In the genomic region with DNA sequence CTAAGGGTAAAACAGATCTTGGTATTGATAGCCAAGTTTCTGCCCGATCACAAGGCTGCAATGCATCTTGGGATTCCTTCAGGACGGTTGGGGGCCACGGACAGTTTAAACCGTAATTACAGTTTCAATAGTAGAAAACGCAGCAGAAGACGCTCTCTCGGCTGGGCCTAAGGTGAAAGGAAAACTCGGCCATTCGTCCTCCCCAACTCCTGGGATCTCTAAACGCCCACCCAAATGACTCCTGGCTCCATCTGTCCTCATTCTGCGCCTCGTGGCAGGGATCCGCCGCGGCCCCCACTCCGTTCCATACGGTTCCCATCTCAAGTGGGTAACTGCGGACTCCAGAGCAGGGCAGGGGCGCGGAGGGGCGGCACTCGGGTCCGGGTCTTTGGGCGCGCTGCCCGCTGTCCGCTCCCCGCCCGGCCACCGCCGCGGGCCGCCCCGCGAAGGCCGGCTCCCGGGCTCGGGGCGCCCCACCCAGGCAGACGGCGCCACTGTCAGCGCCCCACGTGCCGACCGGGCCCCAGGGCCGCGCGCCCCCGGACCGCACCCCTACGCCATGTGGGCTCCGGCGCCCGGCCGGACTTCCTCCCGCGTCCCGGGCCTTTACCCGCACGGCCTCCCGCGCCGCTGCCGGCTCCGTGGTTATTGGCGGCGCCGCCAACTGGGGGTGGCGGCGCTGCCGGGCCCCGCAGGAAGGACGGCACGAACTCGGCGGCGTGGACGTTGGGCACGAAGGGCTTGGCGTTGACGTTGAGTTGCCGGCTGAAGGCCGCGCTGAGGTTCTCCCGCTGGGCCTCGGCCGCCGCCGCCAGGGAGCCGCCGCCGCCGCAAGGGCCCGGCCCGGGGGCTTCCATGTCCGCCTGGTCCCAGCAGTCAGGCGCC, we compare ENCODE assay signal across 1 cellular context.
A peak's percentile ranks its signal among the peaks of the same experiment; 100 is the strongest.
TF ChIP-seq lines count a peak whose summit lies in the region.

No MANE protein-coding gene starts in this region.

TF ChIP-seq in HEK293, 187 proteins besides CTCF, POLR2A, EP300 and RAD21 (continued from another document):
- TF ChIP-seq ZNF692 (tag by site-specific recombination; IDR thresholded peaks at IDR 0.05) (peak; percentile 48; the same call in 1 of the 2 replicates), ZNF404 (tag by site-specific recombination; IDR thresholded peaks at IDR 0.05) (no peak), ZNF157 (tag by site-specific recombination; IDR thresholded peaks at IDR 0.05) (no peak), ZNF362 (tag by site-specific recombination; IDR thresholded peaks at IDR 0.05) (no peak)
- TF ChIP-seq, protein P1, sequence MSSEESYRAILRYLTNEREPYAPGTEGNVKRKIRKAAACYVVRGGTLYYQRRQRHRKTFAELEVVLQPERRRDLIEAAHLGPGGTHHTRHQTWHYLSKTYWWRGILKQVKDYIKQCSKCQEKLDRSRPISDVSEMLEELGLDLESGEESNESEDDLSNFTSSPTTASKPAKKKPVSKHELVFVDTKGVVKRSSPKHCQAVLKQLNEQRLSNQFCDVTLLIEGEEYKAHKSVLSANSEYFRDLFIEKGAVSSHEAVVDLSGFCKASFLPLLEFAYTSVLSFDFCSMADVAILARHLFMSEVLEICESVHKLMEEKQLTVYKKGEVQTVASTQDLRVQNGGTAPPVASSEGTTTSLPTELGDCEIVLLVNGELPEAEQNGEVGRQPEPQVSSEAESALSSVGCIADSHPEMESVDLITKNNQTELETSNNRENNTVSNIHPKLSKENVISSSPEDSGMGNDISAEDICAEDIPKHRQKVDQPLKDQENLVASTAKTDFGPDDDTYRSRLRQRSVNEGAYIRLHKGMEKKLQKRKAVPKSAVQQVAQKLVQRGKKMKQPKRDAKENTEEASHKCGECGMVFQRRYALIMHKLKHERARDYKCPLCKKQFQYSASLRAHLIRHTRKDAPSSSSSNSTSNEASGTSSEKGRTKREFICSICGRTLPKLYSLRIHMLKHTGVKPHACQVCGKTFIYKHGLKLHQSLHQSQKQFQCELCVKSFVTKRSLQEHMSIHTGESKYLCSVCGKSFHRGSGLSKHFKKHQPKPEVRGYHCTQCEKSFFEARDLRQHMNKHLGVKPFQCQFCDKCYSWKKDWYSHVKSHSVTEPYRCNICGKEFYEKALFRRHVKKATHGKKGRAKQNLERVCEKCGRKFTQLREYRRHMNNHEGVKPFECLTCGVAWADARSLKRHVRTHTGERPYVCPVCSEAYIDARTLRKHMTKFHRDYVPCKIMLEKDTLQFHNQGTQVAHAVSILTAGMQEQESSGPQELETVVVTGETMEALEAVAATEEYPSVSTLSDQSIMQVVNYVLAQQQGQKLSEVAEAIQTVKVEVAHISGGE (tag by site-specific recombination; conservative IDR thresholded peaks at IDR 0.05; ENCODE audit: low read depth): peak; percentile 28
- TF ChIP-seq, protein P2, sequence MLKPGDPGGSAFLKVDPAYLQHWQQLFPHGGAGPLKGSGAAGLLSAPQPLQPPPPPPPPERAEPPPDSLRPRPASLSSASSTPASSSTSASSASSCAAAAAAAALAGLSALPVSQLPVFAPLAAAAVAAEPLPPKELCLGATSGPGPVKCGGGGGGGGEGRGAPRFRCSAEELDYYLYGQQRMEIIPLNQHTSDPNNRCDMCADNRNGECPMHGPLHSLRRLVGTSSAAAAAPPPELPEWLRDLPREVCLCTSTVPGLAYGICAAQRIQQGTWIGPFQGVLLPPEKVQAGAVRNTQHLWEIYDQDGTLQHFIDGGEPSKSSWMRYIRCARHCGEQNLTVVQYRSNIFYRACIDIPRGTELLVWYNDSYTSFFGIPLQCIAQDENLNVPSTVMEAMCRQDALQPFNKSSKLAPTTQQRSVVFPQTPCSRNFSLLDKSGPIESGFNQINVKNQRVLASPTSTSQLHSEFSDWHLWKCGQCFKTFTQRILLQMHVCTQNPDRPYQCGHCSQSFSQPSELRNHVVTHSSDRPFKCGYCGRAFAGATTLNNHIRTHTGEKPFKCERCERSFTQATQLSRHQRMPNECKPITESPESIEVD (tag by site-specific recombination; IDR thresholded peaks at IDR 0.05): no peak
